1 cellular context compared by ENCODE assay signal in the genomic region with DNA sequence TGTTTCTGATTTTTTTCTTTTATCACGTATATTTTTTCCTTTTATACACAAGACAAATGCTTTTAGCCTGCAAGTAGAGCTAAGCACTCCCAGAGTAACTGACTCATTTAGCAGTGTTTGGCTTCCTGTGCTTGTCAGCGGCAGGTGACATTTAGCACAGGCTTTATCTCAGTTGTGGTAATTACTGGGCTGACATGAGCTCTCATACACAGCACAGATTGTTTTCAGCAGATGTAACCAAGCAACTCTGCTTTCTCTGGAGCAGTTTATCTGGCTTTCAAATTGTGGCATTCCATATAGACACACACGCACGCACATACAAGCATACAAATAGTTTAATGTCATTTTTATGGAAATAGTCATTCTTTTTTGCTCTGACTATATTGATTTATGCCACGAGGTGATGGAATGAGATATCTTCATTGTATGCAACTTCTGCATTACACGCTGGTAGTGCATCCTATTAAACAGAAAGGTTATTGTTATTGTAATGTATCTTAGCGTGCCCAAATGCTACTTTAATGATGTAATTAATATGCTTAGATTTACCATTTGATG.
TF ChIP-seq lines count a peak whose summit lies in the region.

No MANE protein-coding gene starts in this region.

TF ChIP-seq in SK-N-SH treated with all-trans-retinoic acid at 6 μM for 48 hours, 23 proteins besides CTCF, POLR2A, EP300 and RAD21 (continued from another document):
- TF ChIP-seq, protein P1, sequence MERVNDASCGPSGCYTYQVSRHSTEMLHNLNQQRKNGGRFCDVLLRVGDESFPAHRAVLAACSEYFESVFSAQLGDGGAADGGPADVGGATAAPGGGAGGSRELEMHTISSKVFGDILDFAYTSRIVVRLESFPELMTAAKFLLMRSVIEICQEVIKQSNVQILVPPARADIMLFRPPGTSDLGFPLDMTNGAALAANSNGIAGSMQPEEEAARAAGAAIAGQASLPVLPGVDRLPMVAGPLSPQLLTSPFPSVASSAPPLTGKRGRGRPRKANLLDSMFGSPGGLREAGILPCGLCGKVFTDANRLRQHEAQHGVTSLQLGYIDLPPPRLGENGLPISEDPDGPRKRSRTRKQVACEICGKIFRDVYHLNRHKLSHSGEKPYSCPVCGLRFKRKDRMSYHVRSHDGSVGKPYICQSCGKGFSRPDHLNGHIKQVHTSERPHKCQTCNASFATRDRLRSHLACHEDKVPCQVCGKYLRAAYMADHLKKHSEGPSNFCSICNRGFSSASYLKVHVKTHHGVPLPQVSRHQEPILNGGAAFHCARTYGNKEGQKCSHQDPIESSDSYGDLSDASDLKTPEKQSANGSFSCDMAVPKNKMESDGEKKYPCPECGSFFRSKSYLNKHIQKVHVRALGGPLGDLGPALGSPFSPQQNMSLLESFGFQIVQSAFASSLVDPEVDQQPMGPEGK (CRISPR knock-in tag; IDR thresholded peaks at IDR 0.05; ENCODE audit: borderline replicate concordance) = no peak
- no peak for TF ChIP-seq PPARA (CRISPR knock-in tag; IDR thresholded peaks at IDR 0.05; ENCODE audit: borderline replicate concordance)
- no peak for TF ChIP-seq ZNF565 (CRISPR knock-in tag; conservative IDR thresholded peaks at IDR 0.05; ENCODE audit: low read depth)
- no peak for TF ChIP-seq CSDC2 (CRISPR knock-in tag; IDR thresholded peaks at IDR 0.05)
- TF ChIP-seq ARNTL (CRISPR knock-in tag; IDR thresholded peaks at IDR 0.05; ENCODE audit: borderline replicate concordance, low read depth) = no peak
- TF ChIP-seq TCF4 (CRISPR knock-in tag; IDR thresholded peaks at IDR 0.05; ENCODE audit: borderline replicate concordance) = peak; percentile 71; the same call in 1 of the 2 replicates
- no peak for TF ChIP-seq OSR1 (CRISPR knock-in tag; IDR thresholded peaks at IDR 0.05)
- 0 out of 2 replicates have a peak, but pooled peaks have one; percentile 51 for TF ChIP-seq ZFP3 (CRISPR knock-in tag; IDR thresholded peaks at IDR 0.05)
- TF ChIP-seq GLIS3 (CRISPR knock-in tag; IDR thresholded peaks at IDR 0.05) = peak; percentile 84; the same call in 1 of the 2 replicates
- TF ChIP-seq ESRRG (CRISPR knock-in tag; IDR thresholded peaks at IDR 0.05) = peak; percentile 74; the same call in 1 of the 2 replicates
